ENCODE assay signal across 7 cellular contexts in the genomic region with DNA sequence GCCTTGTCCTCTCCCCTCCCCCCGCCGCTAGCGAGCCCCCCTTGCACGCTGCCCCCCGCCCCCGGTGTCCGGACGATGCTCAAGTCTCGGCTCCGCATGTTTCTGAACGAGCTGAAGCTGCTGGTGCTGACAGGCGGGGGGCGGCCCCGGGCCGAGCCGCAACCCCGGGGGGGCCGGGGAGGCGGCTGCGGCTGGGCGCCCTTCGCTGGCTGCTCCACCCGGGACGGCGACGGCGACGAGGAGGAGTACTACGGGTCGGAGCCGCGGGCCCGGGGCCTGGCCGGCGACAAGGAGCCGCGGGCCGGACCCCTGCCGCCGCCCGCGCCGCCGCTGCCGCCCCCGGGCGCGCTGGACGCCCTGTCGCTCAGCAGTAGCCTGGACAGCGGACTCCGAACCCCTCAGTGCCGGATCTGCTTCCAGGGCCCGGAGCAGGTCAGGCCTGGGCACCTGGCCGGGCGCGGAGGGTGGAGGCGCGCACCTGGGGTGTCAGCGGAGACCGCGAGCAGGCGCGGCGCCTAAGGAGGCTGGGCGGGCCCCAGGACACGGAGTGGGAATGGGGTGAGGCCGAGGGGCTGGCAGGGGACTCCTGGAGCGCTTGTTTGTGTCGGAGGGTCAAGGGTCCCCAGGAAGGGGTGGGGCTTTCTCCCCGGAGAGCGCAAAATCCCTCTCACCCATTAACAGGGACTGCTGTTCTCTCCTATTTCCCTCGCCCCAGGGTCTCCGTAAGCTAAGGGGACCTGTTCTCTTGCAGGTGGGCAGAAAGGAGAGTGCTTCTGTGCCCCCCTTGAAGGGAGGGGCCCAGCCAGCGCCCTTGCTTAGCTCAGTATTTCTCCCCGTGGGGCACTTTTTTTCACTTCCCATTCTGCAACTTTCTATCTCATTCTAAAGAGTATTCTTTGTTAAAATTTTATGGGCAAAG. TPM values are rescaled to one million over a fixed set of nuclear protein-coding genes. Genes with fewer than 3 reads are reported as not detected.
DNase-seq lines count a peak whose midpoint lies in the region; ATAC-seq and TF ChIP-seq lines count a peak whose summit lies in the region.

No MANE protein-coding gene starts in this region.

- no peaks in the 10 kb centered on the region for H3K9me3 ChIP-seq in left lung
- H3K9me3 ChIP-seq in thoracic aorta = no peaks in the 10 kb centered on the region

- peak; percentile 3; the same call in 2 of the 3 replicates for ATAC-seq in GM23338
- peak; percentile 1 for ATAC-seq in left lung
- no peak for ATAC-seq in thoracic aorta (ENCODE audit: insufficient number of reproducible peaks, low FRiP score, low read depth)
- no peak for ATAC-seq in GM18517 (IDR thresholded peaks at IDR 0.05; ENCODE audit: unreplicated experiment)

- H3K79me2 ChIP-seq in GM23338 (replicated peaks; ENCODE audit: insufficient read depth) = peaks cover 13% of the 10 kb centered on the region

- H3K4me2 ChIP-seq in GM23338 = peak overlapping the region; percentile 86

- CTCF ChIA-PET in MCF 10A (lab: Yijun Ruan, JAX) = interaction anchor here (1.0 to 2.3 kb wide), 6 partner anchors 11 to 38 kb away, joined by 3 to 12 read pairs (median 4); partner anchors contain the start of genes CYP27B1, EEF1AKMT3, METTL1 and TSFM

- H3K27me3 Mint-ChIP-seq in GM23338 (ENCODE audit: insufficient read depth, low read depth, poor library complexity) (peaks cover 69% of the 10 kb centered on the region), MCF 10A (ENCODE audit: insufficient read depth, unreplicated experiment) (no peaks in the 10 kb centered on the region)

- intact Hi-C loops in MCF 10A (cut with micrococcal nuclease) (no loop called here), left lung (cut with DNase I) (no loop called here)

- H3K4me3 ChIP-seq in GM23338 = peak overlapping the region; percentile 83
- peak overlapping the region; percentile 50 to 63 for H3K4me3 ChIP-seq in left lung
- H3K4me3 ChIP-seq in thoracic aorta = peak overlapping the region; percentile 81

- BruUV-seq in MCF 10A (replicated peaks; lab: Mats Ljungman, UMichigan) = no TSS peak

- H3K27me3 ChIP-seq in GM23338 (ENCODE audit: insufficient read depth) (peaks cover 70% of the 10 kb centered on the region), left lung (peaks cover 0 to 12% of the 10 kb centered on the region in 2 donors), thoracic aorta (replicated peaks; ENCODE audit: insufficient read depth) (no peaks in the 10 kb centered on the region)

- no peaks in the 10 kb centered on the region; the same call in 2 of the 3 replicates for H3K9me3 Mint-ChIP-seq in GM23338
- no peaks in the 10 kb centered on the region for H3K9me3 Mint-ChIP-seq in MCF 10A (ENCODE audit: unreplicated experiment)

- H3K4me1 ChIP-seq in GM23338 (ENCODE audit: insufficient read depth) = peaks cover 36% of the 10 kb centered on the region
- H3K4me1 ChIP-seq in left lung = peaks cover 10 to 52% of the 10 kb centered on the region in 2 donors
- H3K4me1 ChIP-seq in thoracic aorta (ENCODE audit: control insufficient read depth in 1 of 2, low read depth in 2 of 2) = peaks cover 25 to 32% of the 10 kb centered on the region in 2 donors

- TF ChIP-seq CTCF in GM23338 (conservative IDR thresholded peaks at IDR 0.05; ENCODE audit: low read depth in 2 of 2) (no peak), MCF 10A (IDR thresholded peaks at IDR 0.05; ENCODE audit: unreplicated experiment) (no peak), left lung (IDR thresholded peaks at IDR 0.05) (no peak), thoracic aorta (IDR thresholded peaks at IDR 0.05) (no peak)

- H4K20me1 ChIP-seq in GM23338 (replicated peaks; ENCODE audit: insufficient read depth) = peaks cover 4% of the 10 kb centered on the region; the same call in 1 of the 2 replicates

- H3K4me1 Mint-ChIP-seq in GM23338 (peaks cover 36% of the 10 kb centered on the region), MCF 10A (ENCODE audit: insufficient read depth, unreplicated experiment) (peaks cover 35% of the 10 kb centered on the region)

- peak overlapping the region; percentile 71 for H3K4me3 Mint-ChIP-seq in GM23338
- peak overlapping the region; percentile 73 for H3K4me3 Mint-ChIP-seq in MCF 10A (ENCODE audit: unreplicated experiment)

- H3K9me2 ChIP-seq in GM23338 (ENCODE audit: insufficient read depth) = no peaks in the 10 kb centered on the region

- POLR2A ChIA-PET in MCF 10A (lab: Yijun Ruan, JAX) = interaction anchor here (0.7 to 4.1 kb wide), 6 partner anchors 9 to 38 kb away, joined by 3 to 26 read pairs (median 7); partner anchors contain the start of genes CYP27B1, TSFM and TSPAN31

- H3K36me3 ChIP-seq in GM23338 (ENCODE audit: insufficient read depth) = no peaks in the 10 kb centered on the region
- H3K36me3 ChIP-seq in left lung = peaks cover 0 to 21% of the 10 kb centered on the region in 2 donors
- peaks cover 14% of the 10 kb centered on the region for H3K36me3 ChIP-seq in thoracic aorta

- no peak overlapping the region for H2AFZ ChIP-seq in GM23338

- peak; percentile 53 for DNase-seq in GM23338 (ENCODE audit: low spot score)
- DNase-seq in RPMI8226 = peak; percentile 69
- DNase-seq in MCF 10A (ENCODE audit: unreplicated experiment) = no peak
- peak; percentile 58 to 88 for DNase-seq in left lung
- DNase-seq in thoracic aorta (ENCODE audit: low spot score) = no peak
- no peak for DNase-seq in NCI-H1048 (lab: John Stamatoyannopoulos, UW)

- H3F3A ChIP-seq in GM23338 (replicated peaks; ENCODE audit: low read depth) = peaks cover 19% of the 10 kb centered on the region

- H3K36me3 Mint-ChIP-seq in GM23338 (ENCODE audit: low read depth) (peaks cover 13% of the 10 kb centered on the region), MCF 10A (ENCODE audit: insufficient read depth, unreplicated experiment) (peaks cover 22% of the 10 kb centered on the region)

- H3K27ac ChIP-seq in GM23338 (ENCODE audit: low read depth) (no peak overlapping the region), left lung (peak overlapping the region; percentile 64 to 76), thoracic aorta (no peak overlapping the region)

- no peak overlapping the region for H3K27ac Mint-ChIP-seq in GM23338
- H3K27ac Mint-ChIP-seq in MCF 10A (ENCODE audit: low read depth, unreplicated experiment) = no peak overlapping the region

TF ChIP-seq in GM23338, 12 proteins besides CTCF, POLR2A, EP300 and RAD21 (continues in another document):
- no peak for TF ChIP-seq JUNB (IDR thresholded peaks at IDR 0.05; ENCODE audit: unreplicated experiment)
- TF ChIP-seq EZH2 (IDR thresholded peaks at IDR 0.05; ENCODE audit: low read depth, unreplicated experiment) = no peak
- no peak for TF ChIP-seq ZNF331 (CRISPR knock-in tag; IDR thresholded peaks at IDR 0.05; ENCODE audit: low read depth)
- no peak for TF ChIP-seq CREB1 (CRISPR knock-in tag; IDR thresholded peaks at IDR 0.05; ENCODE audit: low read depth)
- TF ChIP-seq REST (IDR thresholded peaks at IDR 0.05; ENCODE audit: unreplicated experiment) = no peak
- TF ChIP-seq POLR2AphosphoS5 (IDR thresholded peaks at IDR 0.05; ENCODE audit: low read depth) = no peak
- no peak for TF ChIP-seq EZH2phosphoT487 (IDR thresholded peaks at IDR 0.05; ENCODE audit: unreplicated experiment)
- TF ChIP-seq ZNF114 (CRISPR knock-in tag; IDR thresholded peaks at IDR 0.05) = no peak

RNA-seq across cellular contexts. Expression of gene MARCHF9, which starts 0.8 kb away (rescaled TPM):
- 2.9 and 3.5 TPM in 2 replicates for total RNA-seq in GM23338 (2014; rRNA removed; shearing (Covaris generic))
- 3.1 and 3.3 TPM in 2 replicates for polyA plus RNA-seq in GM23338 (2016; fragmentation: Nextera tagmentation; extraction: Ambion mirVana)
- total RNA-seq in MCF 10A (2022) (8.7 and 12.5 TPM in 2 replicates), left lung (10 to 100 TPM; 17.4 to 22.4 TPM), thoracic aorta (10 to 100 TPM in 1 of 2 donors, 1 to 10 TPM in 1; 8.8 to 11.2 TPM)

RNA-seq across cellular contexts. Expression of gene CDK4, which starts 3.6 kb away (rescaled TPM):
- total RNA-seq in GM23338 (2014; rRNA removed; shearing (Covaris generic)) = 198 and 214 TPM in 2 replicates
- 105 and 108 TPM in 2 replicates for polyA plus RNA-seq in GM23338 (2016; fragmentation: Nextera tagmentation; extraction: Ambion mirVana)
- total RNA-seq in MCF 10A (2022) (117 and 123 TPM in 2 replicates), left lung (100 to 1,000 TPM in 1 of 2 donors, 10 to 100 TPM in 1; 80.1 to 130 TPM), thoracic aorta (10 to 100 TPM; 52.3 to 72.8 TPM)

RNA-seq across cellular contexts. Expression of gene TSPAN31, which starts 10.9 kb away (rescaled TPM):
- 15.6 and 32.9 TPM in 2 replicates for total RNA-seq in GM23338 (2014; rRNA removed; shearing (Covaris generic))
- polyA plus RNA-seq in GM23338 (2016; fragmentation: Nextera tagmentation; extraction: Ambion mirVana) = 12.9 and 15.5 TPM in 2 replicates
- total RNA-seq in MCF 10A (2022) (24.8 and 30.9 TPM in 2 replicates), left lung (10 to 100 TPM; 33.5 to 40.0 TPM), thoracic aorta (100 to 1,000 TPM in 1 of 2 donors, 10 to 100 TPM in 1; 58.8 to 115 TPM)

RNA-seq across cellular contexts. Expression of gene CYP27B1, which starts 11.2 kb away (rescaled TPM):
- total RNA-seq in GM23338 (2014; rRNA removed; shearing (Covaris generic)) = 2.7 and 6.8 TPM in 2 replicates
- 0.83 and 1.1 TPM in 2 replicates for polyA plus RNA-seq in GM23338 (2016; fragmentation: Nextera tagmentation; extraction: Ambion mirVana)
- 12.6 and 27.5 TPM in 2 replicates for total RNA-seq in MCF 10A (2022)
- 1 to 10 TPM; 1.5 to 4.7 TPM for total RNA-seq in left lung
- total RNA-seq in thoracic aorta = 1 to 10 TPM in 1 of 2 donors, under 1 TPM in 1; 0.81 to 2.2 TPM

RNA-seq across cellular contexts. Expression of gene METTL1, which starts 16.2 kb away (rescaled TPM):
- 12.2 and 18.9 TPM in 2 replicates for total RNA-seq in GM23338 (2014; rRNA removed; shearing (Covaris generic))
- 39.5 and 47.0 TPM in 2 replicates for polyA plus RNA-seq in GM23338 (2016; fragmentation: Nextera tagmentation; extraction: Ambion mirVana)
- total RNA-seq in MCF 10A (2022) (26.2 and 40.6 TPM in 2 replicates), left lung (10 to 100 TPM; 17.3 to 39.2 TPM), thoracic aorta (10 to 100 TPM; 10.4 to 13.5 TPM)

Comparison
In these comparisons a context has a peak if more than half of its experiments do, and no peak if none do; other contexts are left out.
1. ATAC-seq: peak in GM23338 (single experiment) and left lung (single experiment); none in thoracic aorta (single experiment) and GM18517 (single experiment).
2. DNase-seq: peak in GM23338 (single experiment), RPMI8226 (single experiment) and left lung (2 of 2); none in MCF 10A (single experiment), thoracic aorta (single experiment) and NCI-H1048 (single experiment).
3. H3K27ac ChIP-seq: peak in left lung (2 of 2); none in GM23338 (single experiment) and thoracic aorta (0 of 2).
4. Peak in every context shown above with its lines, with median percentiles within 50 percentile points of each other: H3K4me3 ChIP-seq.